ENCODE assay signal across 1 cellular context in the genomic region with DNA sequence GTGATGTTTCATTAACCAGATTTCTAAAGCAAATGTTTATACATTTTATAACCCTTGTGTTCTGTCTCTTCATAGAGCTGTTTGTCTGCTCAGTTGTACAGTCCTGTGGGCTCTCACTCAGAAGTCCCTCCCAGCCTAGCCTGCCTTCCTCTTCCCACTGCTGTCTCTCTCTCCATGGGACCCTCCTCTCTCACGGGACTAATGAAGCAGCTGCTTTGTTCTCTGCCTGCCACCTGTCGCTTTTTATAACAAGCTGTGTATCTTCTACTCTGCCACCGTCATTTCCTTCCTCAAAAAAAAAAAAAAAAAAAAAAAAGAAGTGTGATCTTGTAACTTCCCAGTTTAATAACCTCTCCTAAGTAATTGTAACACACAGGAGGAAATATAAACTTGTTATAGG.
TF ChIP-seq lines count a peak whose summit lies in the region.

No MANE protein-coding gene starts in this region.

TF ChIP-seq in IMR-90, 13 proteins besides CTCF, POLR2A, EP300 and RAD21 (continued from another document):
- no peak for TF ChIP-seq FOS (IDR thresholded peaks at IDR 0.05; ENCODE audit: low read depth, low read length)
- TF ChIP-seq MXI1 (IDR thresholded peaks at IDR 0.05; ENCODE audit: borderline replicate concordance, low read depth, low read length): no peak
